ENCODE assay signal across 15 cellular contexts in genomic region chr6:163536770-163537169, GRCh38.
DNase-seq lines count a peak whose midpoint lies in the region; ATAC-seq and TF ChIP-seq lines count a peak whose summit lies in the region.
"Had no signal": no experiment of that assay in that cellular context is flagged by ENCODE, and none has a peak within 500 bp of the region (broad histone marks: within the 10 kb centered on the region; RNA-seq: fewer than 3 reads in every experiment).

No MANE protein-coding gene starts in this region.

- DNase-seq in ACHN (peak; percentile 29), HFF-Myc (ENCODE audit: extremely low read depth, low read depth) (peak; percentile 20), WTC11 (ENCODE audit: low spot score) (no peak), foreskin melanocyte (peak; percentile 61), GM10248 (ENCODE audit: extremely low spot score) (no peak)
- DNase-seq: activated CD4-positive, alpha-beta T cell treated with anti-CD3 and anti-CD28 coated beads for 1 hour; stimulated activated CD4-positive, alpha-beta T cell treated with anti-CD3 and anti-CD28 coated beads, Interleukin-1b, Interleukin-23, amount 100 ng/mL, for 48 hours; stimulated activated CD8-positive, alpha-beta memory T cell treated with anti-CD3 and anti-CD28 coated beads, Interleukin-4, amount 100 ng/mL, for 48 hours; uterus had no signal

- no peak overlapping the region for H3K27ac Mint-ChIP-seq in WTC11
- H3K27ac Mint-ChIP-seq: B cell had no signal

- H3K36me3 Mint-ChIP-seq in WTC11, result peaks cover 6% of the 10 kb centered on the region

- CTCF ChIA-PET in WTC11 (lab: Charles Lee) (no interaction called here), GM10248 (lab: Yijun Ruan, JAX) (interaction anchor here (1.1 kb wide), 1 partner anchor 12 kb away, joined by 4 read pairs; no protein-coding TSS in a partner anchor)

- no peaks in the 10 kb centered on the region for H3K27me3 Mint-ChIP-seq in WTC11 (ENCODE audit: low read depth)
- H3K27me3 Mint-ChIP-seq: B cell had no signal

- H3K9me3 Mint-ChIP-seq in WTC11, result no peaks in the 10 kb centered on the region

- no peak overlapping the region for H3K4me3 ChIP-seq in HFF-Myc (replicated peaks; ENCODE audit: low read depth, low read length)
- H3K4me3 ChIP-seq: gastroesophageal sphincter, prostate gland, uterus had no signal

- POLR2A ChIA-PET in WTC11 (lab: Charles Lee) (no interaction called here), GM10248 (lab: Yijun Ruan, JAX) (no interaction called here)

- in situ Hi-C loops in ACHN (cut with HindIII; ENCODE audit: low pct_ligation_motif_present, low pct_unique_long_range_greater_than_20kb, low sequenced_read_pairs), result no loop called here

- ATAC-seq in WTC11 (no peak), HG02852 (IDR thresholded peaks at IDR 0.05; ENCODE audit: unreplicated experiment) (no peak), GM18858 (IDR thresholded peaks at IDR 0.05; ENCODE audit: unreplicated experiment) (no peak), GM19397 (IDR thresholded peaks at IDR 0.05; ENCODE audit: unreplicated experiment) (no peak)
- ATAC-seq: gastroesophageal sphincter had no signal

- TF ChIP-seq CTCF in HFF-Myc (IDR thresholded peaks at IDR 0.05; ENCODE audit: low read depth, low read length, missing control alignments) (no peak), WTC11 (IDR thresholded peaks at IDR 0.05) (no peak), GM10248 (IDR thresholded peaks at IDR 0.05; ENCODE audit: control extremely low read depth, extremely low read depth, low read depth, missing control alignments) (no peak)

- H3K4me1 Mint-ChIP-seq in WTC11, result peaks cover 71% of the 10 kb centered on the region

- H3K4me3 Mint-ChIP-seq in WTC11, result no peak overlapping the region
- H3K4me3 Mint-ChIP-seq: B cell had no signal

TF ChIP-seq in WTC11, 78 proteins besides CTCF, POLR2A, EP300 and RAD21:
- peak; percentile 46; the same call in 1 of the 2 replicates for TF ChIP-seq ZNF121 (CRISPR knock-in tag; IDR thresholded peaks at IDR 0.05)
- no peak for TF ChIP-seq ZBTB43 (CRISPR knock-in tag; IDR thresholded peaks at IDR 0.05)

Comparison
In these comparisons a context has a peak if more than half of its experiments do, and no peak if none do; other contexts are left out.
1. DNase-seq: peak in ACHN (single experiment), HFF-Myc (single experiment) and foreskin melanocyte (single experiment); none in WTC11 (single experiment) and GM10248 (single experiment).